ENCODE assay signal across 8 cellular contexts in the genomic region with DNA sequence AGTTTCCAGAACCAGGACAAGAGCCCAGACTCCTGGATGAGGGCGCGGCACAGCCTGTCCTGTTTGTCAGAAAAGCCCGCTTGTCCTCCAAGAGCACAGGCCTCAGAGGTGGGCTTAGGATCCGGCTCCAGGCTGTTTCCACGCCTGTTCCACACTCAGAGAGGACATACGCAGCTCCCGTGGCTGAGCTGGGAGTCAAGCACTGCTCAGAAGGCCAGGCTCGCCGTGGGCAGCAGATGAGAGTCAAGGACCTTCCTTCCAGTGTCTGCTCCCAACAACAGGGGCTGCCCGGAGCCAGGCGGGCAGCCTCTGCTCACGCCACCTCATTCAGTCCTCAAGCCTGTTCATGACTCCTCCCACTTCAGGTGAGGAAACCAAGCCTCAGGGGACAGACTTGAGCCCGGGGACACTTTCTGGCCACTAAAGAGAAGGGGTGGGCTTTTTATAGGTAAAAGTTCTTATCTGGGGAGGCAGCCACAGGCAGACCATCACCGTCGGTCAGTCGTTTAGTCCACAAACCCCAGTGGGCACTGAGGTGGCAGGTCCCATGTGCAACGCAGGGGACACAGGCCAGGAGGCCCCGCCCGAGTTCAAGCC. TPM values are rescaled to one million over a fixed set of nuclear protein-coding genes. Genes with fewer than 3 reads are reported as not detected.
DNase-seq lines count a peak whose midpoint lies in the region; ATAC-seq and TF ChIP-seq lines count a peak whose summit lies in the region.

No MANE protein-coding gene starts in this region.

- 8% methylated on average over 19 of the region's 19 CpGs for WGBS in aorta, 2 donors

- no peaks in the 10 kb centered on the region for H3K36me3 ChIP-seq in aorta (ENCODE audit: control insufficient read depth in 1 of 2, insufficient read depth in 2 of 2, low read length in 1 of 2)

- H3K4me1 ChIP-seq in aorta (ENCODE audit: control insufficient read depth in 1 of 2, insufficient read depth in 2 of 2, low read length in 2 of 2), result peaks cover 0 to 5% of the 10 kb centered on the region in 2 donors

- H3K4me1 Mint-ChIP-seq in nephron progenitor cell, result peaks cover 54% of the 10 kb centered on the region

- peak overlapping the region; percentile 86 for H3K27ac Mint-ChIP-seq in nephron progenitor cell

- H3K4me3 Mint-ChIP-seq in nephron progenitor cell, result no peak overlapping the region

- peak overlapping the region; percentile 37 for H3K4me3 ChIP-seq in epithelial cell of proximal tubule (ENCODE audit: low read depth, low read length)
- H3K4me3 ChIP-seq in aorta (ENCODE audit: low read length in 2 of 2), result no peak overlapping the region

- no peaks in the 10 kb centered on the region for H3K9me3 Mint-ChIP-seq in nephron progenitor cell

- ATAC-seq in Right ventricle myocardium inferior (peak; percentile 9), aorta (ENCODE audit: low FRiP score) (peak; percentile 5), HG03097 (IDR thresholded peaks at IDR 0.05; ENCODE audit: low FRiP score, unreplicated experiment) (no peak)

- TF ChIP-seq CTCF in epithelial cell of proximal tubule (conservative IDR thresholded peaks at IDR 0.05; ENCODE audit: low read depth, low read length), result no peak
- no peak for TF ChIP-seq CTCF in nephron progenitor cell (IDR thresholded peaks at IDR 0.05)

- H3K27me3 ChIP-seq in aorta (ENCODE audit: control insufficient read depth in 1 of 2, insufficient read depth in 2 of 2, low read length in 1 of 2), result no peaks in the 10 kb centered on the region

- intact Hi-C loops in Right ventricle myocardium inferior (cut with DNase I) (loop anchor here (2.0 to 5.0 kb wide), 2 partner anchors 31 to 42 kb away; a partner anchor contains a TSS), cardiac septum (cut with DNase I) (loop anchor here (2.0 kb wide), 1 partner anchor 41 kb away; no protein-coding TSS in a partner anchor), aorta (cut with DNase I) (no loop called here)

- H3K27ac ChIP-seq in aorta (ENCODE audit: low read depth in 1 of 2, low read length in 2 of 2), result peak overlapping the region; percentile 34 to 91

- no peaks in the 10 kb centered on the region for H3K27me3 Mint-ChIP-seq in nephron progenitor cell (ENCODE audit: low read depth, poor library complexity)

- H3K36me3 Mint-ChIP-seq in nephron progenitor cell (ENCODE audit: low read depth), result peaks cover 5% of the 10 kb centered on the region

- DNase-seq in Right ventricle myocardium inferior (ENCODE audit: missing footprints), result no peak
- DNase-seq in cardiac septum (ENCODE audit: low spot score), result no peak
- DNase-seq in epithelial cell of proximal tubule (ENCODE audit: low read depth), result no peak
- DNase-seq in nephron progenitor cell, result no peak
- DNase-seq in aorta, result no peak
- DNase-seq in T-helper 1 cell, result no peak
- DNase-seq in NCI-H2196 treated with DMSO at 0.1 percent for 48 hours (lab: John Stamatoyannopoulos, UW; ENCODE audit: unreplicated experiment), result no peak

- no peaks in the 10 kb centered on the region for H3K9me3 ChIP-seq in aorta (ENCODE audit: control insufficient read depth, low read length)

RNA-seq across cellular contexts. Expression of a gene that starts 3.8 kb away (rescaled TPM):
- total RNA-seq in Right ventricle myocardium inferior, result 268 TPM
- 428 TPM for total RNA-seq in cardiac septum
- total RNA-seq in epithelial cell of proximal tubule, result 122 and 136 TPM in 2 replicates
- 100 to 1,000 TPM; 430 to 444 TPM for total RNA-seq in aorta
- 100 to 1,000 TPM; 346 to 756 TPM for polyA plus RNA-seq in aorta

RNA-seq across cellular contexts. Expression of a gene that starts 5.0 kb away (rescaled TPM):
- total RNA-seq in Right ventricle myocardium inferior (0.41 TPM), cardiac septum (0.51 TPM), epithelial cell of proximal tubule (0.58 TPM in 1 of 2 replicates, not detected in the other), aorta (1 to 10 TPM; 1.5 to 2.7 TPM)
- not detected for polyA plus RNA-seq in aorta

RNA-seq across cellular contexts. Expression of a gene that starts 30.8 kb away (rescaled TPM):
- total RNA-seq in Right ventricle myocardium inferior, result 39.3 TPM
- 34.9 TPM for total RNA-seq in cardiac septum
- total RNA-seq in epithelial cell of proximal tubule, result 35.0 and 40.2 TPM in 2 replicates
- 10 to 100 TPM; 49.2 to 49.6 TPM for total RNA-seq in aorta
- 10 to 100 TPM; 26.0 to 32.9 TPM for polyA plus RNA-seq in aorta

Comparison
In these comparisons a context has a peak if more than half of its experiments do, and no peak if none do; other contexts are left out.
1. intact Hi-C loops: an anchor here in Right ventricle myocardium inferior (2.0 to 5.0 kb wide) and cardiac septum (2.0 kb wide); none called in aorta.